ENCODE assay signal across 1 cellular context in the genomic region with DNA sequence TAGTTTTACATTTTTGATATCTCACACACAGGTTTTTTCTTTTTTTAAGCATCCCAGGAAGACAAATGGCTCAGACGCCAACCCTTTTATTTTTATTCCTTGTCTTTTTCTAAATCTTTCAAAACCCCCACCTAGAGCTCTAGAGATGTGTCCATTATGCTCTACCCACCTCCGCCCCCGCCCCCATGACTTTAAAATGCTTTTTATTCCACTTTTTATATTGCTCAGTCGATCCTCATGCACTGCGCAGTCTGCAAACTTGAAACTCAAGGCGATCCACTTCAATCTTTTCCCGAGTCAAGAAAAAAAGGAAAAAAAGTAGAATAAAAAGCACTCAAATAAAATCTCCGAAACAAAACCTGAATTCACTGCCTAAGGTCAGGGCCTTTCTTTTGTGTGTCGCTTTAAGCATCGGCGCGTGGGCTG.
TF ChIP-seq lines count a peak whose summit lies in the region.

No MANE protein-coding gene starts in this region.

TF ChIP-seq in K562, 482 proteins besides CTCF, POLR2A, EP300 and RAD21 (continued from another document):
- TF ChIP-seq ASH1L (IDR thresholded peaks at IDR 0.05; ENCODE audit: borderline replicate concordance, low read depth, partially characterized antibody) = peak; percentile 13
- no peak for TF ChIP-seq POU5F1 (IDR thresholded peaks at IDR 0.05; ENCODE audit: borderline replicate concordance, low read depth, low read length, partially characterized antibody)
- peak in 1 of 2 experiments; percentile 28; a peak in 1 of 4 replicates for TF ChIP-seq KDM1A (IDR thresholded peaks at IDR 0.05)
- TF ChIP-seq, protein P1, sequence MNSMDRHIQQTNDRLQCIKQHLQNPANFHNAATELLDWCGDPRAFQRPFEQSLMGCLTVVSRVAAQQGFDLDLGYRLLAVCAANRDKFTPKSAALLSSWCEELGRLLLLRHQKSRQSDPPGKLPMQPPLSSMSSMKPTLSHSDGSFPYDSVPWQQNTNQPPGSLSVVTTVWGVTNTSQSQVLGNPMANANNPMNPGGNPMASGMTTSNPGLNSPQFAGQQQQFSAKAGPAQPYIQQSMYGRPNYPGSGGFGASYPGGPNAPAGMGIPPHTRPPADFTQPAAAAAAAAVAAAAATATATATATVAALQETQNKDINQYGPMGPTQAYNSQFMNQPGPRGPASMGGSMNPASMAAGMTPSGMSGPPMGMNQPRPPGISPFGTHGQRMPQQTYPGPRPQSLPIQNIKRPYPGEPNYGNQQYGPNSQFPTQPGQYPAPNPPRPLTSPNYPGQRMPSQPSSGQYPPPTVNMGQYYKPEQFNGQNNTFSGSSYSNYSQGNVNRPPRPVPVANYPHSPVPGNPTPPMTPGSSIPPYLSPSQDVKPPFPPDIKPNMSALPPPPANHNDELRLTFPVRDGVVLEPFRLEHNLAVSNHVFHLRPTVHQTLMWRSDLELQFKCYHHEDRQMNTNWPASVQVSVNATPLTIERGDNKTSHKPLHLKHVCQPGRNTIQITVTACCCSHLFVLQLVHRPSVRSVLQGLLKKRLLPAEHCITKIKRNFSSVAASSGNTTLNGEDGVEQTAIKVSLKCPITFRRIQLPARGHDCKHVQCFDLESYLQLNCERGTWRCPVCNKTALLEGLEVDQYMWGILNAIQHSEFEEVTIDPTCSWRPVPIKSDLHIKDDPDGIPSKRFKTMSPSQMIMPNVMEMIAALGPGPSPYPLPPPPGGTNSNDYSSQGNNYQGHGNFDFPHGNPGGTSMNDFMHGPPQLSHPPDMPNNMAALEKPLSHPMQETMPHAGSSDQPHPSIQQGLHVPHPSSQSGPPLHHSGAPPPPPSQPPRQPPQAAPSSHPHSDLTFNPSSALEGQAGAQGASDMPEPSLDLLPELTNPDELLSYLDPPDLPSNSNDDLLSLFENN (IDR thresholded peaks at IDR 0.05; ENCODE audit: low read depth in 2 of 2, low read length in 2 of 2) = no peak
- peak; percentile 36 for TF ChIP-seq PHF8 (IDR thresholded peaks at IDR 0.05; ENCODE audit: borderline replicate concordance, low read length)
- TF ChIP-seq CCNT2 (IDR thresholded peaks at IDR 0.05; ENCODE audit: borderline replicate concordance, extremely low read depth, insufficient read length, low read depth, low read length) = no peak
- TF ChIP-seq, protein P2, sequence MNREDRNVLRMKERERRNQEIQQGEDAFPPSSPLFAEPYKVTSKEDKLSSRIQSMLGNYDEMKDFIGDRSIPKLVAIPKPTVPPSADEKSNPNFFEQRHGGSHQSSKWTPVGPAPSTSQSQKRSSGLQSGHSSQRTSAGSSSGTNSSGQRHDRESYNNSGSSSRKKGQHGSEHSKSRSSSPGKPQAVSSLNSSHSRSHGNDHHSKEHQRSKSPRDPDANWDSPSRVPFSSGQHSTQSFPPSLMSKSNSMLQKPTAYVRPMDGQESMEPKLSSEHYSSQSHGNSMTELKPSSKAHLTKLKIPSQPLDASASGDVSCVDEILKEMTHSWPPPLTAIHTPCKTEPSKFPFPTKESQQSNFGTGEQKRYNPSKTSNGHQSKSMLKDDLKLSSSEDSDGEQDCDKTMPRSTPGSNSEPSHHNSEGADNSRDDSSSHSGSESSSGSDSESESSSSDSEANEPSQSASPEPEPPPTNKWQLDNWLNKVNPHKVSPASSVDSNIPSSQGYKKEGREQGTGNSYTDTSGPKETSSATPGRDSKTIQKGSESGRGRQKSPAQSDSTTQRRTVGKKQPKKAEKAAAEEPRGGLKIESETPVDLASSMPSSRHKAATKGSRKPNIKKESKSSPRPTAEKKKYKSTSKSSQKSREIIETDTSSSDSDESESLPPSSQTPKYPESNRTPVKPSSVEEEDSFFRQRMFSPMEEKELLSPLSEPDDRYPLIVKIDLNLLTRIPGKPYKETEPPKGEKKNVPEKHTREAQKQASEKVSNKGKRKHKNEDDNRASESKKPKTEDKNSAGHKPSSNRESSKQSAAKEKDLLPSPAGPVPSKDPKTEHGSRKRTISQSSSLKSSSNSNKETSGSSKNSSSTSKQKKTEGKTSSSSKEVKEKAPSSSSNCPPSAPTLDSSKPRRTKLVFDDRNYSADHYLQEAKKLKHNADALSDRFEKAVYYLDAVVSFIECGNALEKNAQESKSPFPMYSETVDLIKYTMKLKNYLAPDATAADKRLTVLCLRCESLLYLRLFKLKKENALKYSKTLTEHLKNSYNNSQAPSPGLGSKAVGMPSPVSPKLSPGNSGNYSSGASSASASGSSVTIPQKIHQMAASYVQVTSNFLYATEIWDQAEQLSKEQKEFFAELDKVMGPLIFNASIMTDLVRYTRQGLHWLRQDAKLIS (CRISPR knock-in tag; IDR thresholded peaks at IDR 0.05) = no peak
- TF ChIP-seq NR4A1 (CRISPR knock-in tag; IDR thresholded peaks at IDR 0.05) = no peak
- no peak for TF ChIP-seq NR4A1 (tag; IDR thresholded peaks at IDR 0.05)
- no peak for TF ChIP-seq HMG20A (CRISPR knock-in tag; conservative IDR thresholded peaks at IDR 0.05)
- no peak for TF ChIP-seq HDGF (IDR thresholded peaks at IDR 0.05)
- TF ChIP-seq, protein P3, sequence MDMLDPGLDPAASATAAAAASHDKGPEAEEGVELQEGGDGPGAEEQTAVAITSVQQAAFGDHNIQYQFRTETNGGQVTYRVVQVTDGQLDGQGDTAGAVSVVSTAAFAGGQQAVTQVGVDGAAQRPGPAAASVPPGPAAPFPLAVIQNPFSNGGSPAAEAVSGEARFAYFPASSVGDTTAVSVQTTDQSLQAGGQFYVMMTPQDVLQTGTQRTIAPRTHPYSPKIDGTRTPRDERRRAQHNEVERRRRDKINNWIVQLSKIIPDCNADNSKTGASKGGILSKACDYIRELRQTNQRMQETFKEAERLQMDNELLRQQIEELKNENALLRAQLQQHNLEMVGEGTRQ (CRISPR knock-in tag; IDR thresholded peaks at IDR 0.05) = peak; percentile 3; the same call in 1 of the 2 replicates
- TF ChIP-seq, protein P4, sequence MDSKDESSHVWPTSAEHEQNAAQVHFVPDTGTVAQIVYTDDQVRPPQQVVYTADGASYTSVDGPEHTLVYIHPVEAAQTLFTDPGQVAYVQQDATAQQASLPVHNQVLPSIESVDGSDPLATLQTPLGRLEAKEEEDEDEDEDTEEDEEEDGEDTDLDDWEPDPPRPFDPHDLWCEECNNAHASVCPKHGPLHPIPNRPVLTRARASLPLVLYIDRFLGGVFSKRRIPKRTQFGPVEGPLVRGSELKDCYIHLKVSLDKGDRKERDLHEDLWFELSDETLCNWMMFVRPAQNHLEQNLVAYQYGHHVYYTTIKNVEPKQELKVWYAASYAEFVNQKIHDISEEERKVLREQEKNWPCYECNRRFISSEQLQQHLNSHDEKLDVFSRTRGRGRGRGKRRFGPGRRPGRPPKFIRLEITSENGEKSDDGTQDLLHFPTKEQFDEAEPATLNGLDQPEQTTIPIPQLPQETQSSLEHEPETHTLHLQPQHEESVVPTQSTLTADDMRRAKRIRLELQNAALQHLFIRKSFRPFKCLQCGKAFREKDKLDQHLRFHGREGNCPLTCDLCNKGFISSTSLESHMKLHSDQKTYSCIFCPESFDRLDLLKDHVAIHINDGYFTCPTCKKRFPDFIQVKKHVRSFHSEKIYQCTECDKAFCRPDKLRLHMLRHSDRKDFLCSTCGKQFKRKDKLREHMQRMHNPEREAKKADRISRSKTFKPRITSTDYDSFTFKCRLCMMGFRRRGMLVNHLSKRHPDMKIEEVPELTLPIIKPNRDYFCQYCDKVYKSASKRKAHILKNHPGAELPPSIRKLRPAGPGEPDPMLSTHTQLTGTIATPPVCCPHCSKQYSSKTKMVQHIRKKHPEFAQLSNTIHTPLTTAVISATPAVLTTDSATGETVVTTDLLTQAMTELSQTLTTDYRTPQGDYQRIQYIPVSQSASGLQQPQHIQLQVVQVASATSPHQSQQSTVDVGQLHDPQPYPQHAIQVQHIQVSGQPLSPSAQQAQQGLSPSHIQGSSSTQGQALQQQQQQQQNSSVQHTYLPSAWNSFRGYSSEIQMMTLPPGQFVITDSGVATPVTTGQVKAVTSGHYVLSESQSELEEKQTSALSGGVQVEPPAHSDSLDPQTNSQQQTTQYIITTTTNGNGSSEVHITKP (IDR thresholded peaks at IDR 0.05; ENCODE audit: partially characterized antibody) = no peak
- no peak for TF ChIP-seq NFATC3 (IDR thresholded peaks at IDR 0.05)
- TF ChIP-seq CBX1 (IDR thresholded peaks at IDR 0.05; ENCODE audit: low read depth) = no peak
- TF ChIP-seq, protein P5, sequence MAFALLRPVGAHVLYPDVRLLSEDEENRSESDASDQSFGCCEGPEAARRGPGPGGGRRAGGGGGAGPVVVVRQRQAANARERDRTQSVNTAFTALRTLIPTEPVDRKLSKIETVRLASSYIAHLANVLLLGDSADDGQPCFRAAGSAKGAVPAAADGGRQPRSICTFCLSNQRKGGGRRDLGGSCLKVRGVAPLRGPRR (CRISPR knock-in tag; IDR thresholded peaks at IDR 0.05) = no peak
- TF ChIP-seq MIER1 (IDR thresholded peaks at IDR 0.05; ENCODE audit: low read depth) = no peak
- no peak for TF ChIP-seq ZFP36 (IDR thresholded peaks at IDR 0.05; ENCODE audit: low read depth, low read length, partially characterized antibody)
- TF ChIP-seq, protein P6, sequence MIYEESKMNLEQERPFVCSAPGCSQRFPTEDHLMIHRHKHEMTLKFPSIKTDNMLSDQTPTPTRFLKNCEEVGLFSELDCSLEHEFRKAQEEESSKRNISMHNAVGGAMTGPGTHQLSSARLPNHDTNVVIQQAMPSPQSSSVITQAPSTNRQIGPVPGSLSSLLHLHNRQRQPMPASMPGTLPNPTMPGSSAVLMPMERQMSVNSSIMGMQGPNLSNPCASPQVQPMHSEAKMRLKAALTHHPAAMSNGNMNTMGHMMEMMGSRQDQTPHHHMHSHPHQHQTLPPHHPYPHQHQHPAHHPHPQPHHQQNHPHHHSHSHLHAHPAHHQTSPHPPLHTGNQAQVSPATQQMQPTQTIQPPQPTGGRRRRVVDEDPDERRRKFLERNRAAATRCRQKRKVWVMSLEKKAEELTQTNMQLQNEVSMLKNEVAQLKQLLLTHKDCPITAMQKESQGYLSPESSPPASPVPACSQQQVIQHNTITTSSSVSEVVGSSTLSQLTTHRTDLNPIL (CRISPR knock-in tag; IDR thresholded peaks at IDR 0.05) = no peak
- TF ChIP-seq, protein P7, sequence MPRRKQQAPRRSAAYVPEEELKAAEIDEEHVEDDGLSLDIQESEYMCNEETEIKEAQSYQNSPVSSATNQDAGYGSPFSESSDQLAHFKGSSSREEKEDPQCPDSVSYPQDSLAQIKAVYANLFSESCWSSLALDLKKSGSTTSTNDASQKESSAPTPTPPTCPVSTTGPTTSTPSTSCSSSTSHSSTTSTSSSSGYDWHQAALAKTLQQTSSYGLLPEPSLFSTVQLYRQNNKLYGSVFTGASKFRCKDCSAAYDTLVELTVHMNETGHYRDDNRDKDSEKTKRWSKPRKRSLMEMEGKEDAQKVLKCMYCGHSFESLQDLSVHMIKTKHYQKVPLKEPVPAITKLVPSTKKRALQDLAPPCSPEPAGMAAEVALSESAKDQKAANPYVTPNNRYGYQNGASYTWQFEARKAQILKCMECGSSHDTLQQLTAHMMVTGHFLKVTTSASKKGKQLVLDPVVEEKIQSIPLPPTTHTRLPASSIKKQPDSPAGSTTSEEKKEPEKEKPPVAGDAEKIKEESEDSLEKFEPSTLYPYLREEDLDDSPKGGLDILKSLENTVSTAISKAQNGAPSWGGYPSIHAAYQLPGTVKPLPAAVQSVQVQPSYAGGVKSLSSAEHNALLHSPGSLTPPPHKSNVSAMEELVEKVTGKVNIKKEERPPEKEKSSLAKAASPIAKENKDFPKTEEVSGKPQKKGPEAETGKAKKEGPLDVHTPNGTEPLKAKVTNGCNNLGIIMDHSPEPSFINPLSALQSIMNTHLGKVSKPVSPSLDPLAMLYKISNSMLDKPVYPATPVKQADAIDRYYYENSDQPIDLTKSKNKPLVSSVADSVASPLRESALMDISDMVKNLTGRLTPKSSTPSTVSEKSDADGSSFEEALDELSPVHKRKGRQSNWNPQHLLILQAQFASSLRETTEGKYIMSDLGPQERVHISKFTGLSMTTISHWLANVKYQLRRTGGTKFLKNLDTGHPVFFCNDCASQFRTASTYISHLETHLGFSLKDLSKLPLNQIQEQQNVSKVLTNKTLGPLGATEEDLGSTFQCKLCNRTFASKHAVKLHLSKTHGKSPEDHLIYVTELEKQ (CRISPR knock-in tag; IDR thresholded peaks at IDR 0.05) = no peak
- peak; percentile 82 for TF ChIP-seq MYC (IDR thresholded peaks at IDR 0.05; ENCODE audit: low read depth, low read length)
- no peak for TF ChIP-seq MYC (CRISPR knock-in tag; IDR thresholded peaks at IDR 0.05; ENCODE audit: borderline replicate concordance, low read depth)
- TF ChIP-seq GABPA (tag; conservative IDR thresholded peaks at IDR 0.05; ENCODE audit: low read depth) = no peak
- TF ChIP-seq BRD4 (IDR thresholded peaks at IDR 0.05) = peak; percentile 36; the same call in 1 of the 2 replicates
TF ChIP-seq in K562: peak in this region for 11.
